30 cellular contexts compared by ENCODE assay signal in the genomic region with DNA sequence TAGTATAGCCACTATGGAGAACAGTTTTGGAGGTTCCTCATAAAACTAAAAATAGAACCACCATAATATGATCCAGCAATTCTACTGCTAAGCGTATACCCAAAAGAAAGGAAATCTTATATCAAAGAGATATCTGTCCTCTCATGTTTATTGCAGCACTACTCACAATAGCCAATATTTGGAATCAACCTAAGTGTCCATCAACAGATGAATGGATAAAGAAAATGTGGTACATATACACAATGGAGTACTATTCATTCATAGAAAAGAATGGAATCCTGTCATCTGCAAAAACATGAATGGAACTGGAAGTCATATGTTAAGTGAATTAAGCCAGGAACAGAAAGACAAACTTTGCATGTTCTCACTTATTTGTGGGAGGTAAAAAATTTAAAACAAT.
"Had no signal": no experiment of that assay in that cellular context is flagged by ENCODE, and none has a peak within 500 bp of the region (broad histone marks: within the 10 kb centered on the region; RNA-seq: fewer than 3 reads in every experiment).

No MANE protein-coding gene starts in this region.

- H3K27ac Mint-ChIP-seq: natural killer cell; nephron; progenitor cell of endocrine pancreas; stimulated activated memory B cell treated with anti-CD40 and anti-IgM and Interleukin-4, amounts not matched to agents 10 μg/mL and 1 μg/mL and 100 μg/mL, for 72 hours; stimulated activated naive CD8-positive, alpha-beta T cell treated with anti-CD3 and anti-CD28 coated beads, Interleukin-15, amount 100 ng/mL, for 72 hours; type B pancreatic cell had no signal

- DNase-seq: naive thymus-derived CD4-positive, alpha-beta T cell; natural killer cell; nucleus accumbens; pancreas; psoas muscle; right cardiac atrium; right lobe of liver; sigmoid colon; spleen; stimulated activated CD4-positive, alpha-beta T cell treated with anti-CD3 and anti-CD28 coated beads, Interleukin-12 subunit alpha, Interleukin-12 subunit beta, amount 100 ng/mL, for 4 hours; stimulated activated CD4-positive, alpha-beta T cell treated with anti-CD3 and anti-CD28 coated beads, Interleukin-1b, Interleukin-23, amount 100 ng/mL, for 48 hours; stimulated activated CD4-positive, alpha-beta T cell treated with anti-CD3 and anti-CD28 coated beads, Interleukin-4, amount 100 ng/mL, for 1 hour; stimulated activated CD4-positive, alpha-beta T cell treated with anti-CD3 and anti-CD28 coated beads, Interleukin-4, amount 100 ng/mL, for 4 hours; stimulated activated CD8-positive, alpha-beta memory T cell treated with anti-CD3 and anti-CD28 coated beads, Interleukin-4, amount 100 ng/mL, for 48 hours; stimulated activated naive CD4-positive, alpha-beta T cell; stimulated activated naive CD8-positive, alpha-beta T cell treated with anti-CD3 and anti-CD28 coated beads, Interleukin-15, amount 100 ng/mL, for 72 hours; stimulated activated naive CD8-positive, alpha-beta T cell treated with anti-CD3 and anti-CD28 coated beads, Interleukin-15, Interleukin-2, amounts not matched to agents 100 U/mL and 50 U/mL, for 24 hours; substantia nigra; testis; tibial artery; transverse colon; upper lobe of right lung had no signal

- H3K27me3 ChIP-seq: pancreas, right lobe of liver, sigmoid colon, spleen, suprapubic skin, testis, tibial artery, transverse colon, upper lobe of right lung, vagina had no signal

- H3K4me1 ChIP-seq: testis, tibial artery, upper lobe of right lung had no signal

- H3K36me3 Mint-ChIP-seq: natural killer cell; stimulated activated memory B cell treated with anti-CD40 and anti-IgM and Interleukin-4, amounts not matched to agents 10 μg/mL and 1 μg/mL and 100 μg/mL, for 72 hours; type B pancreatic cell had no signal

- ATAC-seq: naive thymus-derived CD4-positive, alpha-beta T cell; natural killer cell; pancreas; psoas muscle; right cardiac atrium; right lobe of liver; stimulated activated memory B cell treated with anti-CD40 and anti-IgM and Interleukin-4, amounts not matched to agents 10 μg/mL and 1 μg/mL and 100 μg/mL, for 72 hours; stimulated activated naive CD8-positive, alpha-beta T cell treated with anti-CD3 and anti-CD28 coated beads, Interleukin-15, amount 100 ng/mL, for 72 hours; stimulated activated naive CD8-positive, alpha-beta T cell treated with anti-CD3 and anti-CD28 coated beads, Interleukin-15, Interleukin-2, amounts not matched to agents 100 U/mL and 50 U/mL, for 24 hours; upper lobe of right lung had no signal

- H3K27me3 Mint-ChIP-seq: progenitor cell of endocrine pancreas; stimulated activated memory B cell treated with anti-CD40 and anti-IgM and Interleukin-4, amounts not matched to agents 10 μg/mL and 1 μg/mL and 100 μg/mL, for 72 hours; type B pancreatic cell had no signal

- H3K9me3 Mint-ChIP-seq: natural killer cell; stimulated activated naive CD8-positive, alpha-beta T cell treated with anti-CD3 and anti-CD28 coated beads, Interleukin-15, amount 100 ng/mL, for 72 hours had no signal

- H3K4me3 ChIP-seq: pancreas, psoas muscle, right lobe of liver, sigmoid colon, smooth muscle cell, spleen, suprapubic skin, testis, tibial artery, transverse colon, upper lobe of right lung, vagina had no signal

- H3K36me3 ChIP-seq: neutrophil, pancreas, right lobe of liver, sigmoid colon, spleen, suprapubic skin, tibial artery, transverse colon, upper lobe of right lung, vagina had no signal

- H3K9me3 ChIP-seq: neutrophil, pancreas, right lobe of liver, suprapubic skin, testis, tibial artery, transverse colon, upper lobe of right lung, vagina had no signal

- H3K4me3 Mint-ChIP-seq: naive thymus-derived CD4-positive, alpha-beta T cell; natural killer cell; nephron; stimulated activated memory B cell treated with anti-CD40 and anti-IgM and Interleukin-4, amounts not matched to agents 10 μg/mL and 1 μg/mL and 100 μg/mL, for 72 hours; stimulated activated naive CD8-positive, alpha-beta T cell treated with anti-CD3 and anti-CD28 coated beads, Interleukin-15, amount 100 ng/mL, for 72 hours; type B pancreatic cell had no signal

- H3K4me1 Mint-ChIP-seq: nephron had no signal
